In the genomic region with DNA sequence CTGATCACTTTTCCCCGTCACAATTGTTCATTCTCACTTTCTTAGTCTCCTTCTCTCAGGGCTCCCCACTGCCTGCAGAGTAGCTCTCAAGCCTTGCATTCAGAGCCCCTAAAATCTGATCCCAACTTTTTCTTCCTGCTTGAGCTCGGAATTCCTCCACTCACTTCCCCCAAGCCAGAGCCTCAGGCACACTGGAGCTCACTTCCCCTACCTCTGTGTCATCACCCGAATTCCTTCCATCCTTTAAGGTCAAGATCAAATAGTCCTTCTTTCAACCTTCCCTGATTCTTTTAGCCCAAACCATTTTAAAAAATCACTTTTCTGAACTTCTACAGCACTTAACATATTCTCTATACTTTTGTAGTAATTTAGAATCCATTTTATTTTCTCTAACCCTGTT, we compare ENCODE assay signal across 31 cellular contexts.
"Had no signal": no experiment of that assay in that cellular context is flagged by ENCODE, and none has a peak within 500 bp of the region (broad histone marks: within the 10 kb centered on the region; RNA-seq: fewer than 3 reads in every experiment).

No MANE protein-coding gene starts in this region.

- H3K36me3 ChIP-seq: brain microvascular endothelial cell, esophagus muscularis mucosa, gastrocnemius medialis, heart left ventricle had no signal

- H3K27ac Mint-ChIP-seq: activated CD4-positive, alpha-beta memory T cell treated with anti-CD3 and anti-CD28 coated beads, Interleukin-2, amount 10 ng/mL, durations not matched to agents 7 days and 5 days; activated CD4-positive, alpha-beta T cell treated with anti-CD3 and anti-CD28 coated beads, Interleukin-2, amount 10 ng/mL, durations not matched to agents 7 days and 5 days; activated naive CD8-positive, alpha-beta T cell; activated T-helper 17 cell treated with anti-CD3 and anti-CD28 coated beads, Interleukin-2, amount 50 U/mL, for 72 hours had no signal

- H3K4me3 Mint-ChIP-seq: activated CD4-positive, alpha-beta memory T cell treated with anti-CD3 and anti-CD28 coated beads, Interleukin-2, amount 10 ng/mL, durations not matched to agents 7 days and 5 days; activated CD4-positive, alpha-beta T cell treated with anti-CD3 and anti-CD28 coated beads, Interleukin-2, amount 10 ng/mL, durations not matched to agents 7 days and 5 days; activated naive CD8-positive, alpha-beta T cell; activated T-cell treated with anti-CD3 and anti-CD28 coated beads, Interleukin-2, amount 50 U/mL, for 4 hours; activated T-helper 17 cell treated with anti-CD3 and anti-CD28 coated beads, Interleukin-2, amount 50 U/mL, for 72 hours; central memory CD8-positive, alpha-beta T cell; effector memory CD8-positive, alpha-beta T cell had no signal

- H3K9me3 Mint-ChIP-seq: activated CD4-positive, alpha-beta memory T cell treated with anti-CD3 and anti-CD28 coated beads, Interleukin-2, amount 10 ng/mL, durations not matched to agents 7 days and 5 days; activated CD4-positive, alpha-beta T cell treated with anti-CD3 and anti-CD28 coated beads, Interleukin-2, amount 10 ng/mL, durations not matched to agents 7 days and 5 days; activated T-cell treated with anti-CD3 and anti-CD28 coated beads, Interleukin-2, amount 50 U/mL, for 4 hours; activated T-helper 17 cell treated with anti-CD3 and anti-CD28 coated beads, Interleukin-2, amount 50 U/mL, for 72 hours; central memory CD8-positive, alpha-beta T cell; effector memory CD8-positive, alpha-beta T cell had no signal

- H3K9me3 ChIP-seq: esophagus muscularis mucosa, gastrocnemius medialis, heart left ventricle had no signal

- H3K4me1 ChIP-seq: foreskin keratinocyte had no signal

- H3K27ac ChIP-seq: brain microvascular endothelial cell, coronary artery, esophagus muscularis mucosa, foreskin keratinocyte, gastrocnemius medialis, heart left ventricle had no signal

- H3K27me3 ChIP-seq: brain microvascular endothelial cell, foreskin keratinocyte, gastrocnemius medialis had no signal

- ATAC-seq: activated T-cell treated with anti-CD3 and anti-CD28 coated beads, Interleukin-2, amount 50 U/mL, for 4 hours; activated T-helper 17 cell treated with anti-CD3 and anti-CD28 coated beads, Interleukin-2, amount 50 U/mL, for 72 hours; effector memory CD8-positive, alpha-beta T cell; foreskin keratinocyte; gastrocnemius medialis; heart left ventricle had no signal

- FAIRE-seq: astrocyte, bronchial epithelial cell had no signal

- H3K36me3 Mint-ChIP-seq: activated naive CD8-positive, alpha-beta T cell had no signal

- DNase-seq: activated CD4-positive, alpha-beta memory T cell treated with anti-CD3 and anti-CD28 coated beads, Interleukin-2, amount 10 ng/mL, durations not matched to agents 7 days and 5 days; activated CD4-positive, alpha-beta T cell treated with anti-CD3 and anti-CD28 coated beads for 1 hour; activated CD4-positive, alpha-beta T cell treated with anti-CD3 and anti-CD28 coated beads for 4 hours; activated CD4-positive, alpha-beta T cell treated with anti-CD3 and anti-CD28 coated beads, Interleukin-2, amount 10 ng/mL, durations not matched to agents 7 days and 5 days; activated CD4-positive, alpha-beta T cell treated with anti-CD3 and anti-CD28 coated beads, Interleukin-2, amount 50 U/mL, for 4 hours; activated CD8-positive, alpha-beta memory T cell treated with anti-CD3 and anti-CD28 coated beads, Interleukin-2, amount 50 U/mL, for 48 hours; activated effector memory CD4-positive, alpha-beta T cell treated with Interleukin-2 at 50 U/mL for 16 hours; activated gamma-delta T cell treated with Interleukin-2 at 50 U/mL for 16 hours; activated naive CD4-positive, alpha-beta T cell treated with anti-CD3 and anti-CD28 coated beads, Interleukin-2, amount 50 U/mL, for 16 hours; activated naive CD4-positive, alpha-beta T cell treated with Interleukin-2 at 50 U/mL for 16 hours; activated T-cell treated with anti-CD3 and anti-CD28 coated beads for 4 hours; activated T-cell treated with anti-CD3 and anti-CD28 coated beads, Interleukin-2, amount 50 U/mL, for 4 hours; amniotic stem cell; anterior cingulate cortex; brain microvascular endothelial cell; dermis blood vessel endothelial cell; effector CD4-positive, alpha-beta T cell; effector memory CD8-positive, alpha-beta T cell; erythroblast; foreskin keratinocyte; gastrocnemius medialis; glutamatergic neuron; heart left ventricle; T-helper 2 cell had no signal

- H3K4me3 ChIP-seq: coronary artery, esophagus muscularis mucosa, gastrocnemius medialis, heart left ventricle had no signal
